In genomic region chr2:206084468-206084869, GRCh38 we compare ENCODE assay signal across 8 cellular contexts. TPM values are rescaled to one million over a fixed set of nuclear protein-coding genes. Genes with fewer than 3 reads are reported as not detected.
DNase-seq lines count a peak whose midpoint lies in the region; ATAC-seq and TF ChIP-seq lines count a peak whose summit lies in the region.

No MANE protein-coding gene starts in this region.

- TF ChIP-seq POLR2A in upper lobe of left lung (IDR thresholded peaks at IDR 0.05) = peak in 3 of 4 donors; percentile 46 to 75 (median 68)

- H3K4me1 Mint-ChIP-seq in activated T-helper 1 cell treated with anti-CD3 and anti-CD28 coated beads, Interleukin-12 subunit alpha, Interleukin-12 subunit beta, Interleukin-2, Interleukin-4 antibody, amounts not matched to agents 30 ng/mL and 10 ng/mL and 1 ng/mL, durations not matched to agents 14 hours and 24 hours and 36 hours (ENCODE audit: low read depth) = peaks cover 38% of the 10 kb centered on the region

- whole genome bisulfite sequencing in upper lobe of left lung, 2 donors = 1 to 2% methylated on average over 9 to 10 of the region's 10 CpGs

- no peaks in the 10 kb centered on the region for H3K9me3 ChIP-seq in upper lobe of left lung

- peak overlapping the region; percentile 97 to 100 (median 98) for H3K27ac ChIP-seq in upper lobe of left lung

- TF ChIP-seq EP300 in upper lobe of left lung (IDR thresholded peaks at IDR 0.05) = no peak

- ATAC-seq in upper lobe of left lung (ENCODE audit: low FRiP score in 2 of 2) (peak; percentile 61 to 73), HG03460 (IDR thresholded peaks at IDR 0.05; ENCODE audit: unreplicated experiment) (no peak)

- H3K4me3 ChIP-seq in GM12875 (ENCODE audit: low read depth, low read length) (peak overlapping the region; percentile 53), upper lobe of left lung (peak overlapping the region; percentile 73 to 82 (median 78))

- no peaks in the 10 kb centered on the region for H3K9me3 Mint-ChIP-seq in activated T-helper 1 cell treated with anti-CD3 and anti-CD28 coated beads, Interleukin-12 subunit alpha, Interleukin-12 subunit beta, Interleukin-2, Interleukin-4 antibody, amounts not matched to agents 30 ng/mL and 10 ng/mL and 1 ng/mL, durations not matched to agents 14 hours and 24 hours and 36 hours

- no peaks in the 10 kb centered on the region for H3K27me3 ChIP-seq in upper lobe of left lung

- peak overlapping the region; percentile 99 for H3K27ac Mint-ChIP-seq in activated T-helper 1 cell treated with anti-CD3 and anti-CD28 coated beads, Interleukin-12 subunit alpha, Interleukin-12 subunit beta, Interleukin-2, Interleukin-4 antibody, amounts not matched to agents 30 ng/mL and 10 ng/mL and 1 ng/mL, durations not matched to agents 14 hours and 24 hours and 36 hours

- peak; percentile 85 for DNase-seq in ACHN
- DNase-seq in NCI-H226 = peak; percentile 39
- DNase-seq in activated T-helper 1 cell treated with anti-CD3 and anti-CD28 coated beads, Interleukin-12 subunit alpha, Interleukin-12 subunit beta, Interleukin-2, Interleukin-4 antibody, amounts not matched to agents 30 ng/mL and 10 ng/mL and 1 ng/mL, durations not matched to agents 14 hours and 24 hours and 36 hours (ENCODE audit: low spot score) = peak; percentile 1
- DNase-seq in fibroblast of the conjunctiva (ENCODE audit: low read depth) = peak; percentile 44
- peak; percentile 85 for DNase-seq in myocyte (ENCODE audit: low read depth)
- peak in 1 of 2 donors; percentile 79 for DNase-seq in upper lobe of left lung

- intact Hi-C loops in activated T-helper 1 cell treated with anti-CD3 and anti-CD28 coated beads, Interleukin-12 subunit alpha, Interleukin-12 subunit beta, Interleukin-2, Interleukin-4 antibody, amounts not matched to agents 30 ng/mL and 10 ng/mL and 1 ng/mL, durations not matched to agents 14 hours and 24 hours and 36 hours (cut with micrococcal nuclease) = loop anchor here (1.0 to 10.0 kb wide), 4 partner anchors 681 to 1976 kb away; partner anchors contain the start of genes FASTKD2, MDH1B and METTL21A

- H3K36me3 Mint-ChIP-seq in activated T-helper 1 cell treated with anti-CD3 and anti-CD28 coated beads, Interleukin-12 subunit alpha, Interleukin-12 subunit beta, Interleukin-2, Interleukin-4 antibody, amounts not matched to agents 30 ng/mL and 10 ng/mL and 1 ng/mL, durations not matched to agents 14 hours and 24 hours and 36 hours (ENCODE audit: low read depth) = peaks cover 8% of the 10 kb centered on the region

- TF ChIP-seq CTCF in GM12875 (IDR thresholded peaks at IDR 0.05; ENCODE audit: borderline replicate concordance, insufficient read depth, low read depth, low read length) = no peak
- TF ChIP-seq CTCF in upper lobe of left lung (IDR thresholded peaks at IDR 0.05) = no peak

- H3K36me3 ChIP-seq in upper lobe of left lung = no peaks in the 10 kb centered on the region

- peaks cover 15 to 25% (median 17%) of the 10 kb centered on the region in 4 donors for H3K4me1 ChIP-seq in upper lobe of left lung

- peaks cover 2% of the 10 kb centered on the region for H3K27me3 Mint-ChIP-seq in activated T-helper 1 cell treated with anti-CD3 and anti-CD28 coated beads, Interleukin-12 subunit alpha, Interleukin-12 subunit beta, Interleukin-2, Interleukin-4 antibody, amounts not matched to agents 30 ng/mL and 10 ng/mL and 1 ng/mL, durations not matched to agents 14 hours and 24 hours and 36 hours (ENCODE audit: insufficient read depth)

- peak overlapping the region; percentile 99 for H3K4me3 Mint-ChIP-seq in activated T-helper 1 cell treated with anti-CD3 and anti-CD28 coated beads, Interleukin-12 subunit alpha, Interleukin-12 subunit beta, Interleukin-2, Interleukin-4 antibody, amounts not matched to agents 30 ng/mL and 10 ng/mL and 1 ng/mL, durations not matched to agents 14 hours and 24 hours and 36 hours

- in situ Hi-C loops in ACHN (cut with HindIII; ENCODE audit: low pct_ligation_motif_present, low pct_unique_long_range_greater_than_20kb, low sequenced_read_pairs) = no loop called here

RNA-seq across cellular contexts. Expression of gene INO80D, which starts 1.5 kb away (rescaled TPM):
- total RNA-seq in activated T-helper 1 cell treated with anti-CD3 and anti-CD28 coated beads, Interleukin-12 subunit alpha, Interleukin-12 subunit beta, Interleukin-2, Interleukin-4 antibody, amounts not matched to agents 30 ng/mL and 10 ng/mL and 1 ng/mL, durations not matched to agents 14 hours and 24 hours and 36 hours = 29.4 and 30.3 TPM in 2 replicates
- total RNA-seq in myocyte (6.2 and 6.4 TPM in 2 replicates), upper lobe of left lung (10 to 100 TPM; 13.0 to 50.3 (median 21.9) TPM)
- polyA plus RNA-seq in myocyte (2012) = 1.7 TPM
